Comparison of ENCODE assay signal across 5 cellular contexts in the genomic region with DNA sequence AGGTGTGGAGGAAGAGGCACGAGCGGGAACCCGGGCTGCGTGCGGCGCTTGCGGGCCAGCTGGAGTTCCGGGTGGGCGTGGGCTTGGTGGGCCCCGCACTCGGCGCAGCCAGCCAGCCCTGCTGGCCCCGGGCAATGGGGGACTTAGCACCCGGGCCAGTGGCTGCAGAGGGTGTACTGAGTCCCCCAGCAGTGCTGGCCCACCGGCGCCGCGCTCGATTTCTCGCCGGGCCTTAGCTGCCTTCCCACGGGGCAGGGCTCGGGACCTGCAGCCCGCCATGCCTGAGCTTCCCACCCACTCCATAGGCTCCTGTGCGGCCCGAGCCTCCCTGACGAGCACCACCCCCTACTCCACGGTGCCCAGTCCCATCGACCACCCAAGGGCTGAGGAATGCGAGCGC. TPM values are rescaled to one million over a fixed set of nuclear protein-coding genes. Genes with fewer than 3 reads are reported as not detected.
"Had no signal": no experiment of that assay in that cellular context is flagged by ENCODE, and none has a peak within 500 bp of the region (broad histone marks: within the 10 kb centered on the region; RNA-seq: fewer than 3 reads in every experiment).

No MANE protein-coding gene starts in this region.

RNA-seq across cellular contexts. Expression of a gene that starts 38.5 kb away (rescaled TPM):
- total RNA-seq: MCF 10A, NCI-H460, OCI-LY7, PC-9, SK-MEL-5 had no signal
